In genomic region chr15:68842958-68843357, GRCh38 we compare ENCODE assay signal across 15 cellular contexts.
"Had no signal": no experiment of that assay in that cellular context is flagged by ENCODE, and none has a peak within 500 bp of the region (broad histone marks: within the 10 kb centered on the region; RNA-seq: fewer than 3 reads in every experiment).

No MANE protein-coding gene starts in this region.

- DNase-seq: activated CD4-positive, alpha-beta T cell treated with anti-CD3 and anti-CD28 coated beads for 1 hour; activated CD4-positive, alpha-beta T cell treated with anti-CD3 and anti-CD28 coated beads, Interleukin-2, amount 50 U/mL, for 48 hours; activated CD8-positive, alpha-beta memory T cell treated with anti-CD3 and anti-CD28 coated beads, Interleukin-2, amount 10 ng/mL, durations not matched to agents 7 days and 5 days; activated naive CD4-positive, alpha-beta T cell; activated naive CD8-positive, alpha-beta T cell treated with anti-CD3 and anti-CD28 coated beads, Interleukin-2, amount 50 U/mL, for 24 hours; foreskin keratinocyte; heart left ventricle; islet precursor cell; mammary epithelial cell; mucosa of descending colon; ovary; stimulated activated CD4-positive, alpha-beta T cell treated with anti-CD3 and anti-CD28 coated beads, Interleukin-2, amount 100 ng/mL, for 48 hours; stomach; uterus had no signal

- H3K36me3 Mint-ChIP-seq: activated CD8-positive, alpha-beta memory T cell treated with anti-CD3 and anti-CD28 coated beads, Interleukin-2, amount 10 ng/mL, durations not matched to agents 7 days and 5 days had no signal

- ATAC-seq: activated naive CD8-positive, alpha-beta T cell treated with anti-CD3 and anti-CD28 coated beads, Interleukin-2, amount 50 U/mL, for 24 hours; foreskin keratinocyte; mucosa of descending colon had no signal

- H3K4me1 ChIP-seq: foreskin keratinocyte had no signal

- H3K27me3 ChIP-seq: ovary had no signal

- H3K36me3 ChIP-seq: cardiac muscle cell, heart left ventricle, ovary, stomach, uterus had no signal

- H3K27ac Mint-ChIP-seq: activated CD8-positive, alpha-beta memory T cell treated with anti-CD3 and anti-CD28 coated beads, Interleukin-2, amount 10 ng/mL, durations not matched to agents 7 days and 5 days; activated naive CD8-positive, alpha-beta T cell treated with anti-CD3 and anti-CD28 coated beads, Interleukin-2, amount 50 U/mL, for 24 hours had no signal

- H3K27ac ChIP-seq: cardiac muscle cell, foreskin keratinocyte, heart left ventricle, ovary, stomach, uterus had no signal

- H3K9me3 Mint-ChIP-seq: activated naive CD8-positive, alpha-beta T cell treated with anti-CD3 and anti-CD28 coated beads, Interleukin-2, amount 50 U/mL, for 24 hours had no signal

- H3K9me3 ChIP-seq: mucosa of descending colon, ovary had no signal

- H3K4me3 ChIP-seq: mucosa of descending colon had no signal
